ENCODE assay signal across 8 cellular contexts in genomic region chr19:36378625-36379509, GRCh38. TPM values are rescaled to one million over a fixed set of nuclear protein-coding genes. Genes with fewer than 3 reads are reported as not detected.
DNase-seq lines count a peak whose midpoint lies in the region; ATAC-seq and TF ChIP-seq lines count a peak whose summit lies in the region.

ZFP14 (minus strand) TSS chr19:36379201; CDS start chr19:36367892, 11,309 bp downstream.

- H3K4me1 ChIP-seq in GM23338 (ENCODE audit: insufficient read depth): peaks cover 8% of the 10 kb centered on the region
- H3K4me1 ChIP-seq in RWPE2 (ENCODE audit: insufficient read depth, poor library complexity, severe bottlenecking): no peaks in the 10 kb centered on the region

- TF ChIP-seq CTCF in GM23338 (conservative IDR thresholded peaks at IDR 0.05; ENCODE audit: low read depth in 2 of 2): peak in 1 of 2 experiments; percentile 35; a peak in 2 of 4 replicates
- peak; percentile 40 for TF ChIP-seq CTCF in RWPE2 (IDR thresholded peaks at IDR 0.05; ENCODE audit: poor library complexity, severe bottlenecking)
- TF ChIP-seq CTCF in fibroblast of villous mesenchyme (IDR thresholded peaks at IDR 0.05; ENCODE audit: insufficient read depth, low read depth, low read length): peak; percentile 22
- no peak for TF ChIP-seq CTCF in nephron progenitor cell (IDR thresholded peaks at IDR 0.05)

- peaks cover 30% of the 10 kb centered on the region for H3K79me2 ChIP-seq in GM23338 (replicated peaks; ENCODE audit: insufficient read depth)

- H3K9me2 ChIP-seq in GM23338 (ENCODE audit: insufficient read depth): no peaks in the 10 kb centered on the region

- H3K4me1 Mint-ChIP-seq in GM23338 (peaks cover 8% of the 10 kb centered on the region), nephron progenitor cell (peaks cover 11% of the 10 kb centered on the region)
- peaks cover 11% of the 10 kb centered on the region for H3K4me1 Mint-ChIP-seq in stimulated activated naive CD8-positive, alpha-beta T cell treated with anti-CD3 and anti-CD28 coated beads, Interleukin-15, Interleukin-2, amounts not matched to agents 100 ng/mL and 50 ng/mL, for 24 hours (ENCODE audit: low read depth)

- peak within 1 kb of the TSS; percentile 93 for H3K27ac ChIP-seq in GM23338 (ENCODE audit: low read depth)
- H3K27ac ChIP-seq in RWPE2 (ENCODE audit: poor library complexity, severe bottlenecking): peak within 1 kb of the TSS; percentile 38

- H3K27ac Mint-ChIP-seq in GM23338 (peak within 1 kb of the TSS; percentile 96), nephron progenitor cell (peak within 1 kb of the TSS; percentile 91)
- peak within 1 kb of the TSS; percentile 80 for H3K27ac Mint-ChIP-seq in stimulated activated naive CD8-positive, alpha-beta T cell treated with anti-CD3 and anti-CD28 coated beads, Interleukin-15, Interleukin-2, amounts not matched to agents 100 ng/mL and 50 ng/mL, for 24 hours

- 0 out of 2 replicates have a peak, but pooled peaks cover 5% of the 10 kb centered on the region for H3F3A ChIP-seq in GM23338 (replicated peaks; ENCODE audit: low read depth)

- peak within 1 kb of the TSS; percentile 92 for H3K4me3 ChIP-seq in GM23338
- peak within 1 kb of the TSS; percentile 88 for H3K4me3 ChIP-seq in RWPE2 (ENCODE audit: severe bottlenecking)
- peak within 1 kb of the TSS; percentile 80 for H3K4me3 ChIP-seq in fibroblast of villous mesenchyme (ENCODE audit: low read depth, low read length)

- H3K4me2 ChIP-seq in GM23338: peak within 1 kb of the TSS; percentile 97

- H3K4me3 Mint-ChIP-seq in GM23338 (peak within 1 kb of the TSS; percentile 85), nephron progenitor cell (peak within 1 kb of the TSS; percentile 93)
- H3K4me3 Mint-ChIP-seq in stimulated activated naive CD8-positive, alpha-beta T cell treated with anti-CD3 and anti-CD28 coated beads, Interleukin-15, Interleukin-2, amounts not matched to agents 100 ng/mL and 50 ng/mL, for 24 hours: peak within 1 kb of the TSS; percentile 86

- no peaks in the 10 kb centered on the region for H3K9me3 ChIP-seq in RWPE2 (ENCODE audit: severe bottlenecking)

- H3K27me3 ChIP-seq in GM23338 (ENCODE audit: insufficient read depth): no peaks in the 10 kb centered on the region
- no peaks in the 10 kb centered on the region for H3K27me3 ChIP-seq in RWPE2 (ENCODE audit: insufficient read depth, poor library complexity, severe bottlenecking)

- peaks cover 19% of the 10 kb centered on the region; the same call in 1 of the 2 replicates for H4K20me1 ChIP-seq in GM23338 (replicated peaks; ENCODE audit: insufficient read depth)

- DNase-seq in EL (peak; percentile 94), GM23338 (ENCODE audit: low spot score) (peak; percentile 97), LHCN-M2 (ENCODE audit: low read depth) (peak; percentile 91), RWPE2 (ENCODE audit: low spot score) (peak; percentile 94), fibroblast of villous mesenchyme (ENCODE audit: low read depth) (peak; percentile 92), nephron progenitor cell (peak; percentile 89)
- peak; percentile 98 for DNase-seq in activated effector memory CD4-positive, alpha-beta T cell treated with anti-CD3 and anti-CD28 coated beads, Interleukin-2, amount 50 U/mL, for 16 hours

- peak; percentile 97 for ATAC-seq in GM23338
- ATAC-seq in RWPE2 (ENCODE audit: low read depth): peak; percentile 98

- H3K36me3 ChIP-seq in GM23338 (ENCODE audit: insufficient read depth): no peaks in the 10 kb centered on the region
- H3K36me3 ChIP-seq in RWPE2 (ENCODE audit: low read depth): no peaks in the 10 kb centered on the region

- no peaks in the 10 kb centered on the region for H3K27me3 Mint-ChIP-seq in GM23338 (ENCODE audit: insufficient read depth, low read depth, poor library complexity)
- H3K27me3 Mint-ChIP-seq in nephron progenitor cell (ENCODE audit: low read depth, poor library complexity): no peaks in the 10 kb centered on the region
- H3K27me3 Mint-ChIP-seq in stimulated activated naive CD8-positive, alpha-beta T cell treated with anti-CD3 and anti-CD28 coated beads, Interleukin-15, Interleukin-2, amounts not matched to agents 100 ng/mL and 50 ng/mL, for 24 hours: no peaks in the 10 kb centered on the region

- peak within 1 kb of the TSS; percentile 97 for H2AFZ ChIP-seq in GM23338

- no peaks in the 10 kb centered on the region for H3K9me3 Mint-ChIP-seq in GM23338
- peaks cover 68% of the 10 kb centered on the region for H3K9me3 Mint-ChIP-seq in nephron progenitor cell
- peaks cover 9% of the 10 kb centered on the region for H3K9me3 Mint-ChIP-seq in stimulated activated naive CD8-positive, alpha-beta T cell treated with anti-CD3 and anti-CD28 coated beads, Interleukin-15, Interleukin-2, amounts not matched to agents 100 ng/mL and 50 ng/mL, for 24 hours

- H3K36me3 Mint-ChIP-seq in GM23338 (ENCODE audit: low read depth) (no peaks in the 10 kb centered on the region; the same call in 2 of the 3 replicates), nephron progenitor cell (ENCODE audit: low read depth) (peaks cover 29% of the 10 kb centered on the region)
- H3K36me3 Mint-ChIP-seq in stimulated activated naive CD8-positive, alpha-beta T cell treated with anti-CD3 and anti-CD28 coated beads, Interleukin-15, Interleukin-2, amounts not matched to agents 100 ng/mL and 50 ng/mL, for 24 hours (ENCODE audit: low read depth): peaks cover 11% of the 10 kb centered on the region

TF ChIP-seq in GM23338, 12 proteins besides CTCF, POLR2A, EP300 and RAD21:
- no peak for TF ChIP-seq NANOG (IDR thresholded peaks at IDR 0.05; ENCODE audit: borderline replicate concordance)
- TF ChIP-seq, protein P1, sequence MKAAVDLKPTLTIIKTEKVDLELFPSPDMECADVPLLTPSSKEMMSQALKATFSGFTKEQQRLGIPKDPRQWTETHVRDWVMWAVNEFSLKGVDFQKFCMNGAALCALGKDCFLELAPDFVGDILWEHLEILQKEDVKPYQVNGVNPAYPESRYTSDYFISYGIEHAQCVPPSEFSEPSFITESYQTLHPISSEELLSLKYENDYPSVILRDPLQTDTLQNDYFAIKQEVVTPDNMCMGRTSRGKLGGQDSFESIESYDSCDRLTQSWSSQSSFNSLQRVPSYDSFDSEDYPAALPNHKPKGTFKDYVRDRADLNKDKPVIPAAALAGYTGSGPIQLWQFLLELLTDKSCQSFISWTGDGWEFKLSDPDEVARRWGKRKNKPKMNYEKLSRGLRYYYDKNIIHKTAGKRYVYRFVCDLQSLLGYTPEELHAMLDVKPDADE (IDR thresholded peaks at IDR 0.05): peak; percentile 90
- TF ChIP-seq POLR2AphosphoS5 (IDR thresholded peaks at IDR 0.05; ENCODE audit: low read depth): peak; percentile 91
TF ChIP-seq in GM23338: peak in this region for 2.

RNA-seq across cellular contexts. Expression of gene ZFP14, which starts in this region (rescaled TPM):
- 9.5 and 10.4 TPM in 2 replicates for total RNA-seq in GM23338 (2014; rRNA removed; shearing (Covaris generic))
- polyA plus RNA-seq in GM23338 (2016; fragmentation: Nextera tagmentation; extraction: Ambion mirVana): 8.6 and 9.0 TPM in 2 replicates
- total RNA-seq in LHCN-M2 (2014; rRNA removed) (1.9 and 3.2 TPM in 2 replicates), fibroblast of villous mesenchyme (2.6 and 4.7 TPM in 2 replicates)
- 1.2 TPM for polyA plus RNA-seq in LHCN-M2 (2012)

Comparison
In these comparisons a context has a peak if more than half of its experiments do, and no peak if none do; other contexts are left out.
1. Peak in every context shown above with its lines: DNase-seq, ATAC-seq, H3K4me3 ChIP-seq and H3K27ac ChIP-seq.